In genomic region chr9:96009690-96010477, GRCh38 we compare ENCODE assay signal across 9 cellular contexts.
DNase-seq lines count a peak whose midpoint lies in the region; ATAC-seq and TF ChIP-seq lines count a peak whose summit lies in the region.
"Had no signal": no experiment of that assay in that cellular context is flagged by ENCODE, and none has a peak within 500 bp of the region (broad histone marks: within the 10 kb centered on the region; RNA-seq: fewer than 3 reads in every experiment).

No MANE protein-coding gene starts in this region.

- H3K36me3 ChIP-seq in mammary epithelial cell (ENCODE audit: insufficient read depth, low read length) (no peaks in the 10 kb centered on the region), breast epithelium (no peaks in the 10 kb centered on the region), thymus (ENCODE audit: control insufficient read depth, insufficient read depth) (peaks cover 13% of the 10 kb centered on the region)

- no peaks in the 10 kb centered on the region for H3K79me2 ChIP-seq in mammary epithelial cell (ENCODE audit: insufficient read depth, low read length)

- H3K9me3 ChIP-seq in mammary epithelial cell (replicated peaks; ENCODE audit: insufficient read depth, low read length) (no peaks in the 10 kb centered on the region), breast epithelium (no peaks in the 10 kb centered on the region), thymus (ENCODE audit: control insufficient read depth) (no peaks in the 10 kb centered on the region)

- H3K36me3 Mint-ChIP-seq in immature natural killer cell, result peaks cover 0 to 18% (median 8%) of the 10 kb centered on the region in 3 donors

- no peak for TF ChIP-seq POLR2A in breast epithelium (IDR thresholded peaks at IDR 0.05)

- H3K4me1 ChIP-seq in mammary epithelial cell (ENCODE audit: insufficient read depth, low read length), result no peaks in the 10 kb centered on the region
- no peaks in the 10 kb centered on the region for H3K4me1 ChIP-seq in breast epithelium
- peaks cover 6% of the 10 kb centered on the region for H3K4me1 ChIP-seq in thymus (ENCODE audit: control insufficient read depth, insufficient read depth, low read length)

- intact Hi-C loops in mammary epithelial cell (cut with micrococcal nuclease), result no loop called here
- intact Hi-C loops in breast epithelium (cut with DNase I; ENCODE audit: low total_unique reads), result loop anchor here (2.0 kb wide), 1 partner anchor 73 kb away; no protein-coding TSS in a partner anchor

- no peak overlapping the region for H3K9ac ChIP-seq in mammary epithelial cell (ENCODE audit: insufficient read depth, low read length)

- H3K4me1 Mint-ChIP-seq in immature natural killer cell, result peaks cover 11 to 16% of the 10 kb centered on the region in 2 donors

- peaks cover 0 to 11% (median 8%) of the 10 kb centered on the region in 3 donors for H3K27me3 Mint-ChIP-seq in immature natural killer cell (ENCODE audit: low read depth in 3 of 3)

- H3K27me3 ChIP-seq in mammary epithelial cell (ENCODE audit: insufficient read depth, low read length), result no peaks in the 10 kb centered on the region
- no peaks in the 10 kb centered on the region for H3K27me3 ChIP-seq in breast epithelium
- H3K27me3 ChIP-seq in thymus (ENCODE audit: control insufficient read depth, insufficient read depth), result no peaks in the 10 kb centered on the region

- H2AFZ ChIP-seq in mammary epithelial cell (ENCODE audit: low read depth, low read length), result no peak overlapping the region

- WGBS in mammary epithelial cell (ENCODE audit: low coverage, missing lambda C conversion rate), result 92% methylated on average over 4 of the region's 4 CpGs
- WGBS in thymus, result 27% methylated on average over 4 of the region's 4 CpGs

- dilution Hi-C loops in mammary epithelial cell (cut with HindIII; ENCODE audit: low sequenced_read_pairs), result no loop called here

- H3K4me3 Mint-ChIP-seq in immature natural killer cell, result peak overlapping the region; percentile 65 to 82 (median 79)

- H3K9me3 Mint-ChIP-seq in immature natural killer cell, result no peaks in the 10 kb centered on the region

- H3K27ac Mint-ChIP-seq in immature natural killer cell, result peak overlapping the region in 3 of 6 donors; percentile 97 to 100 (median 98)

- no peak for TF ChIP-seq CTCF in mammary epithelial cell (conservative IDR thresholded peaks at IDR 0.05 in 1 of 2, IDR thresholded peaks at IDR 0.05 in 1 of 2; ENCODE audit: extremely low read depth in 1 of 2, insufficient read depth in 1 of 2, low read depth in 1 of 2, low read length in 2 of 2)
- TF ChIP-seq CTCF in breast epithelium (IDR thresholded peaks at IDR 0.05), result no peak

- H3K27ac ChIP-seq in mammary epithelial cell (ENCODE audit: insufficient read depth, low read depth, low read length), result no peak overlapping the region
- no peak overlapping the region for H3K27ac ChIP-seq in breast epithelium
- peak overlapping the region; percentile 21 for H3K27ac ChIP-seq in thymus (ENCODE audit: low read depth)

- in situ Hi-C loops in mammary epithelial cell (cut with MboI; ENCODE audit: low sequenced_read_pairs in 2 of 2), result no loop called here

- H4K20me1 ChIP-seq in mammary epithelial cell (ENCODE audit: insufficient read depth, low read length), result no peaks in the 10 kb centered on the region

- BruUV-seq in mammary epithelial cell (replicated peaks; lab: Mats Ljungman, UMichigan), result no TSS peak

- CTCF ChIA-PET in mammary epithelial cell (lab: Charles Lee; ENCODE audit: low non-redundant PET), result no interaction called here

- no peak for ATAC-seq in GM19328 (IDR thresholded peaks at IDR 0.05; ENCODE audit: unreplicated experiment)

- DNase-seq in mammary epithelial cell, result peak; percentile 14
- no peak for DNase-seq in breast epithelium (ENCODE audit: low spot score in 2 of 2)
- DNase-seq in activated T-cell treated with anti-CD3 and anti-CD28 coated beads for 4 hours, result peak; percentile 44
- DNase-seq in immature natural killer cell, result peak; percentile 81 to 89 (median 86)
- DNase-seq in HuH-7 (ENCODE audit: low spot score), result no peak
- no peak for DNase-seq in NCI-H1436 (lab: John Stamatoyannopoulos, UW)
- DNase-seq: NCI-H1417 had no signal

- no peak overlapping the region for H3K4me2 ChIP-seq in mammary epithelial cell (ENCODE audit: insufficient read depth, low read depth, low read length)

- no peak overlapping the region for H3K4me3 ChIP-seq in mammary epithelial cell (replicated peaks in 1 of 3; ENCODE audit: insufficient read depth in 1 of 3, low read depth in 2 of 3, low read length in 3 of 3)
- H3K4me3 ChIP-seq in breast epithelium, result no peak overlapping the region
- no peak overlapping the region for H3K4me3 ChIP-seq in thymus (ENCODE audit: low read length)

Comparison
In these comparisons a context has a peak if more than half of its experiments do, and no peak if none do; other contexts are left out.
1. DNase-seq: peak in mammary epithelial cell (single experiment), activated T-cell treated with anti-CD3 and anti-CD28 coated beads for 4 hours (single experiment) and immature natural killer cell (3 of 3); none in breast epithelium (0 of 2), HuH-7 (single experiment) and NCI-H1436 (single experiment).